Comparison of ENCODE assay signal across 15 cellular contexts in genomic region chr9:33223696-33224095, GRCh38. TPM values are rescaled to one million over a fixed set of nuclear protein-coding genes. Genes with fewer than 3 reads are reported as not detected.
DNase-seq lines count a peak whose midpoint lies in the region; ATAC-seq and TF ChIP-seq lines count a peak whose summit lies in the region.
"Had no signal": no experiment of that assay in that cellular context is flagged by ENCODE, and none has a peak within 500 bp of the region (broad histone marks: within the 10 kb centered on the region; RNA-seq: fewer than 3 reads in every experiment).

No MANE protein-coding gene starts in this region.

- in situ Hi-C loops in GM13977 (cut with MboI; ENCODE audit: low pct_unique_long_range_greater_than_20kb, low sequenced_read_pairs, unreplicated experiment), result loop anchor here (5.0 to 10.0 kb wide), 2 partner anchors 59 to 141 kb away; partner anchors contain the start of gene B4GALT1

- TF ChIP-seq CTCF in BE2C (IDR thresholded peaks at IDR 0.05; ENCODE audit: low read depth, low read length), result peak; percentile 19; the same call in 1 of the 2 replicates
- peak; percentile 47 for TF ChIP-seq CTCF in GM13977 (IDR thresholded peaks at IDR 0.05; ENCODE audit: extremely low read depth, insufficient read depth, missing control alignments)
- peak; percentile 47 for TF ChIP-seq CTCF in SK-N-SH (IDR thresholded peaks at IDR 0.05)
- TF ChIP-seq CTCF in foreskin keratinocyte (conservative IDR thresholded peaks at IDR 0.05), result peak; percentile 57

- DNase-seq in BE2C (no peak), GM13977 (ENCODE audit: low spot score) (no peak), SK-N-SH (no peak), foreskin keratinocyte (no peak), HCEC 1CT (no peak), left lobe of liver (ENCODE audit: low spot score) (no peak), mesenchymal stem cell (no peak)
- no peak for DNase-seq in activated CD4-positive, CD25-positive, alpha-beta regulatory T cell treated with anti-CD3 and anti-CD28 coated beads, Interleukin-2, amount 50 U/mL, for 72 hours
- DNase-seq: CD4-positive, alpha-beta T cell; Karpas-422; NCI-H446 treated with DMSO at 0.1 percent for 48 hours; nucleus accumbens had no signal

- no peaks in the 10 kb centered on the region for H3K79me1 ChIP-seq in mesenchymal stem cell (replicated peaks; ENCODE audit: low read length, poor library complexity, severe bottlenecking)

- H3K4me3 ChIP-seq in BE2C (ENCODE audit: low read depth, low read length) (no peak overlapping the region), SK-N-SH (ENCODE audit: low read depth in 2 of 2, low read length in 1 of 2) (no peak overlapping the region), mesenchymal stem cell (ENCODE audit: insufficient read depth in 1 of 2, low read depth in 1 of 2, low read length in 2 of 2) (no peak overlapping the region)

- 80% methylated on average over 1 of the region's 1 CpG for WGBS in SK-N-SH (ENCODE audit: low lambda C conversion rate)
- whole genome bisulfite sequencing in mesenchymal stem cell, result no CpG with 5 or more reads among the region's 1 CpG

- ATAC-seq in foreskin keratinocyte (no peak), left lobe of liver (no peak)
- ATAC-seq: stimulated activated effector memory CD8-positive, alpha-beta T cell treated with anti-CD3 and anti-CD28 coated beads, Interleukin-12 subunit alpha, Interleukin-12 subunit beta, amount 100 ng/mL, for 72 hours had no signal

- no peaks in the 10 kb centered on the region; the same call in 1 of the 2 replicates for H3K4me1 ChIP-seq in BE2C
- H3K4me1 ChIP-seq in SK-N-SH (ENCODE audit: control insufficient read depth in 1 of 2, insufficient read depth in 2 of 2, low read depth in 1 of 2, low read length in 1 of 2), result peaks cover 2 to 3% of the 10 kb centered on the region in 2 experiments; a peak in 1 of 4 replicates
- peaks cover 21% of the 10 kb centered on the region for H3K4me1 ChIP-seq in foreskin keratinocyte
- peaks cover 2% of the 10 kb centered on the region for H3K4me1 ChIP-seq in mesenchymal stem cell (ENCODE audit: control insufficient read depth, insufficient read depth, low read depth, low read length)

- no peak overlapping the region for H2AK5ac ChIP-seq in mesenchymal stem cell (ENCODE audit: low read length, severe bottlenecking)

- no peak overlapping the region for H2BK12ac ChIP-seq in mesenchymal stem cell (ENCODE audit: low read length in 2 of 2)

- H2AFZ ChIP-seq in SK-N-SH (ENCODE audit: low read depth) (no peak overlapping the region; the same call in 1 of the 2 replicates), mesenchymal stem cell (ENCODE audit: low read depth, low read length) (no peak overlapping the region)

- no peak overlapping the region for H3K18ac ChIP-seq in mesenchymal stem cell (ENCODE audit: low read depth in 1 of 2, low read length in 2 of 2)

- H3K36me3 ChIP-seq in BE2C, result no peaks in the 10 kb centered on the region
- no peaks in the 10 kb centered on the region for H3K36me3 ChIP-seq in SK-N-SH (replicated peaks in 1 of 2; ENCODE audit: control insufficient read depth in 1 of 2, insufficient read depth in 2 of 2, low read length in 1 of 2)
- no peaks in the 10 kb centered on the region for H3K36me3 ChIP-seq in mesenchymal stem cell (ENCODE audit: control insufficient read depth in 1 of 2, insufficient read depth in 2 of 2, low read depth in 1 of 2, low read length in 2 of 2)

- no peak overlapping the region for H2BK5ac ChIP-seq in mesenchymal stem cell (ENCODE audit: low read depth, low read length, poor library complexity, severe bottlenecking)

- H3K27ac ChIP-seq in SK-N-SH (ENCODE audit: low read depth in 2 of 2, low read length in 1 of 2), result no peak overlapping the region
- H3K27ac ChIP-seq in foreskin keratinocyte, result peak overlapping the region; percentile 14
- no peak overlapping the region for H3K27ac ChIP-seq in mesenchymal stem cell (ENCODE audit: low read length, poor library complexity, severe bottlenecking)

- H3K14ac ChIP-seq in mesenchymal stem cell (ENCODE audit: low read length in 2 of 2), result no peak overlapping the region

- no peak overlapping the region for H4K8ac ChIP-seq in mesenchymal stem cell (ENCODE audit: low read length)

- H3K9ac ChIP-seq in SK-N-SH (no peak overlapping the region), mesenchymal stem cell (ENCODE audit: low read length) (no peak overlapping the region)

- POLR2A ChIA-PET in SK-N-SH (lab: Yijun Ruan, JAX), result no interaction called here

- H2BK15ac ChIP-seq in mesenchymal stem cell (ENCODE audit: low read depth, poor library complexity, severe bottlenecking), result no peak overlapping the region

- H3K23ac ChIP-seq in mesenchymal stem cell (ENCODE audit: low read length in 2 of 2), result no peak overlapping the region

- H3K9me3 ChIP-seq in BE2C (no peaks in the 10 kb centered on the region), SK-N-SH (no peaks in the 10 kb centered on the region), mesenchymal stem cell (ENCODE audit: control insufficient read depth, low read length) (no peaks in the 10 kb centered on the region)

- H3F3A ChIP-seq in SK-N-SH (replicated peaks; ENCODE audit: insufficient read depth), result no peaks in the 10 kb centered on the region

- no peaks in the 10 kb centered on the region for H4K20me1 ChIP-seq in SK-N-SH (ENCODE audit: insufficient read depth)

- CTCF ChIA-PET in SK-N-SH (lab: Yijun Ruan, JAX), result interaction anchor here (1.0 to 1.1 kb wide), 2 partner anchors 12 to 13 kb away, joined by 3 read pairs; no protein-coding TSS in a partner anchor

- no peak for TF ChIP-seq EP300 in SK-N-SH (IDR thresholded peaks at IDR 0.05; ENCODE audit: borderline replicate concordance in 1 of 2, low read depth in 1 of 2, low read length in 1 of 2)

- H3K4me2 ChIP-seq in SK-N-SH (no peak overlapping the region), mesenchymal stem cell (ENCODE audit: low read length, poor library complexity, severe bottlenecking) (no peak overlapping the region)

- H3K9me2 ChIP-seq in SK-N-SH, result no peaks in the 10 kb centered on the region

- H3K79me2 ChIP-seq in SK-N-SH (ENCODE audit: insufficient read depth), result no peaks in the 10 kb centered on the region

- H4K91ac ChIP-seq in mesenchymal stem cell (ENCODE audit: low read length), result no peak overlapping the region

- H3K27me3 ChIP-seq in BE2C, result no peaks in the 10 kb centered on the region
- H3K27me3 ChIP-seq in SK-N-SH (ENCODE audit: insufficient read depth), result no peaks in the 10 kb centered on the region
- H3K27me3 ChIP-seq in foreskin keratinocyte, result no peaks in the 10 kb centered on the region
- peaks cover 2 to 24% of the 10 kb centered on the region in 2 experiments for H3K27me3 ChIP-seq in mesenchymal stem cell (ENCODE audit: control insufficient read depth in 1 of 2, insufficient read depth in 1 of 2, low read length in 2 of 2)

- TF ChIP-seq RAD21 in SK-N-SH (IDR thresholded peaks at IDR 0.05; ENCODE audit: low read length), result peak; percentile 47

- H3K4ac ChIP-seq in mesenchymal stem cell (ENCODE audit: low read depth in 1 of 2, low read length in 2 of 2), result no peak overlapping the region

- no peak overlapping the region for H2BK120ac ChIP-seq in mesenchymal stem cell (ENCODE audit: low read depth, low read length)

TF ChIP-seq in SK-N-SH, 30 proteins besides CTCF, POLR2A, EP300 and RAD21 (continues in another document):
- TF ChIP-seq SIN3A (IDR thresholded peaks at IDR 0.05; ENCODE audit: borderline replicate concordance, low read depth, low read length) (no peak), USF1 (IDR thresholded peaks at IDR 0.05; ENCODE audit: borderline replicate concordance, low read depth) (no peak), GATA2 (CRISPR knock-in tag; IDR thresholded peaks at IDR 0.05) (no peak), SMC3 (IDR thresholded peaks at IDR 0.05; ENCODE audit: low read depth, low read length) (peak; percentile 31; the same call in 1 of the 2 replicates), CHD2 (IDR thresholded peaks at IDR 0.05; ENCODE audit: low read length, partially characterized antibody) (no peak)

RNA-seq across cellular contexts. Expression of gene SPINK4, which starts 16.3 kb away (rescaled TPM):
- polyA plus RNA-seq in BE2C (2012; ENCODE audit: insufficient read depth, insufficient read length, low read depth), result not detected
- polyA plus RNA-seq in SK-N-SH (2012; rRNA removed) (not detected in 2 replicates), foreskin keratinocyte (not detected in 2 replicates)
- polyA plus RNA-seq in SK-N-SH (2012; cell fraction: cytosol; rRNA removed), result 0.14 and 0.16 TPM in 2 replicates
- polyA plus RNA-seq in SK-N-SH (2012; cell fraction: nucleus; rRNA removed), result not detected in 2 replicates
- total RNA-seq in foreskin keratinocyte (not detected in 2 replicates), left lobe of liver (not detected)
- not detected for polyA plus RNA-seq in mesenchymal stem cell (2013, experiment 1 of 2)
- polyA plus RNA-seq in mesenchymal stem cell (2013, experiment 2 of 2), result 0.18 TPM
- total RNA-seq: CD4-positive, alpha-beta T cell; cerebellum; fibroblast of villous mesenchyme had no signal

RNA-seq across cellular contexts. Expression of gene BAG1, which starts 40.8 kb away (rescaled TPM):
- polyA plus RNA-seq in BE2C (2012; ENCODE audit: insufficient read depth, insufficient read length, low read depth), result 92.6 TPM
- polyA plus RNA-seq in SK-N-SH (2012; rRNA removed) (40.0 and 49.9 TPM in 2 replicates), foreskin keratinocyte (32.5 and 40.6 TPM in 2 replicates)
- polyA plus RNA-seq in SK-N-SH (2012; cell fraction: cytosol; rRNA removed), result 53.2 and 62.9 TPM in 2 replicates
- 21.4 and 31.7 TPM in 2 replicates for polyA plus RNA-seq in SK-N-SH (2012; cell fraction: nucleus; rRNA removed)
- total RNA-seq in foreskin keratinocyte (29.6 and 33.5 TPM in 2 replicates), left lobe of liver (51.0 TPM)
- polyA plus RNA-seq in mesenchymal stem cell (2013, experiment 1 of 2), result 33.1 TPM
- 33.0 TPM for polyA plus RNA-seq in mesenchymal stem cell (2013, experiment 2 of 2)

RNA-seq across cellular contexts. Expression of gene CHMP5, which starts 41.2 kb away (rescaled TPM):
- polyA plus RNA-seq in BE2C (2012; ENCODE audit: insufficient read depth, insufficient read length, low read depth), result 57.8 TPM
- polyA plus RNA-seq in SK-N-SH (2012; rRNA removed), result 88.3 and 112 TPM in 2 replicates
- 142 and 205 TPM in 2 replicates for polyA plus RNA-seq in SK-N-SH (2012; cell fraction: cytosol; rRNA removed)
- 32.2 and 59.9 TPM in 2 replicates for polyA plus RNA-seq in SK-N-SH (2012; cell fraction: nucleus; rRNA removed)
- 86.7 and 94.8 TPM in 2 replicates for total RNA-seq in foreskin keratinocyte
- polyA plus RNA-seq in foreskin keratinocyte, result 77.4 and 77.7 TPM in 2 replicates
- 20.0 TPM for total RNA-seq in left lobe of liver
- polyA plus RNA-seq in mesenchymal stem cell (2013, experiment 1 of 2), result 55.8 TPM
- polyA plus RNA-seq in mesenchymal stem cell (2013, experiment 2 of 2), result 60.2 TPM

RNA-seq across cellular contexts. Expression of gene B4GALT1, which starts 56.6 kb away (rescaled TPM):
- polyA plus RNA-seq in BE2C (2012; ENCODE audit: insufficient read depth, insufficient read length, low read depth), result 2.6 TPM
- polyA plus RNA-seq in SK-N-SH (2012; rRNA removed) (36.2 and 36.3 TPM in 2 replicates), foreskin keratinocyte (55.4 and 62.0 TPM in 2 replicates)
- polyA plus RNA-seq in SK-N-SH (2012; cell fraction: cytosol; rRNA removed), result 31.2 and 34.8 TPM in 2 replicates
- polyA plus RNA-seq in SK-N-SH (2012; cell fraction: nucleus; rRNA removed), result 16.2 and 21.7 TPM in 2 replicates
- total RNA-seq in foreskin keratinocyte (61.8 and 83.6 TPM in 2 replicates), left lobe of liver (48.2 TPM)
- polyA plus RNA-seq in mesenchymal stem cell (2013, experiment 1 of 2), result 58.5 TPM
- polyA plus RNA-seq in mesenchymal stem cell (2013, experiment 2 of 2), result 58.1 TPM
